8 cellular contexts compared by ENCODE assay signal in genomic region chr12:71440393-71441349, GRCh38. TPM values are rescaled to one million over a fixed set of nuclear protein-coding genes. Genes with fewer than 3 reads are reported as not detected.
DNase-seq lines count a peak whose midpoint lies in the region; ATAC-seq and TF ChIP-seq lines count a peak whose summit lies in the region.

No MANE protein-coding gene starts in this region.

- TF ChIP-seq POLR2A in heart left ventricle (IDR thresholded peaks at IDR 0.05) (no peak), stomach (IDR thresholded peaks at IDR 0.05) (no peak)

- peaks cover 0 to 15% (median 5%) of the 10 kb centered on the region in 12 donors for H3K9me3 ChIP-seq in heart left ventricle
- peaks cover 14% of the 10 kb centered on the region for H3K9me3 ChIP-seq in adipocyte (ENCODE audit: control insufficient read depth, low read length)
- H3K9me3 ChIP-seq in stomach = peaks cover 9 to 17% (median 15%) of the 10 kb centered on the region in 4 donors

- H3K27ac ChIP-seq in heart left ventricle = no peak overlapping the region
- no peak overlapping the region for H3K27ac ChIP-seq in stomach

- 2 to 6% (median 4%) methylated on average over 36 to 44 of the region's 44 CpGs for WGBS in heart left ventricle, 4 donors
- 1 to 3% (median 1%) methylated on average over 30 to 44 of the region's 44 CpGs for WGBS in stomach, 5 donors

- H3K27me3 ChIP-seq in heart left ventricle = peaks cover 5 to 79% (median 43%) of the 10 kb centered on the region in 9 donors
- peaks cover 39% of the 10 kb centered on the region for H3K27me3 ChIP-seq in adipocyte (replicated peaks; ENCODE audit: control insufficient read depth, insufficient read depth, low read length)
- peaks cover 0 to 69% (median 27%) of the 10 kb centered on the region in 3 donors for H3K27me3 ChIP-seq in stomach

- ATAC-seq in heart left ventricle (no peak), Right ventricle myocardium inferior (no peak), HG03457 (IDR thresholded peaks at IDR 0.05; ENCODE audit: unreplicated experiment) (peak; percentile 82), GM19455 (IDR thresholded peaks at IDR 0.05; ENCODE audit: unreplicated experiment) (no peak)

- peak overlapping the region; percentile 1 to 57 (median 46) for H3K4me3 ChIP-seq in heart left ventricle
- H3K4me3 ChIP-seq in adipocyte (ENCODE audit: low read length) = peak overlapping the region; percentile 72
- H3K4me3 ChIP-seq in stomach = peak overlapping the region; percentile 46 to 68 (median 51)

- intact Hi-C loops in heart left ventricle (cut with DNase I) (no loop called here), Right ventricle myocardium inferior (cut with DNase I) (no loop called here), stomach (cut with DNase I; ENCODE audit: low total_unique reads) (no loop called here)

- TF ChIP-seq EP300 in stomach (IDR thresholded peaks at IDR 0.05) = no peak

- TF ChIP-seq CTCF in heart left ventricle (IDR thresholded peaks at IDR 0.05) = no peak
- no peak for TF ChIP-seq CTCF in stomach (IDR thresholded peaks at IDR 0.05)

- DNase-seq in heart left ventricle (no peak), Right ventricle myocardium inferior (ENCODE audit: missing footprints) (no peak), adipocyte (ENCODE audit: low read depth) (peak; percentile 39), left kidney (ENCODE audit: low read depth, low spot score) (peak; percentile 61), stomach (peak; percentile 62), hippocampal formation (lab: John Stamatoyannopoulos, UW) (no peak)

- H3K36me3 ChIP-seq in heart left ventricle (no peaks in the 10 kb centered on the region), adipocyte (ENCODE audit: control insufficient read depth, insufficient read depth, low read length, severe bottlenecking) (no peaks in the 10 kb centered on the region), stomach (no peaks in the 10 kb centered on the region)

- H3K4me1 ChIP-seq in heart left ventricle (peaks cover 0 to 23% (median 9%) of the 10 kb centered on the region in 12 donors), adipocyte (ENCODE audit: control insufficient read depth, insufficient read depth, low read length) (peaks cover 18% of the 10 kb centered on the region), stomach (peaks cover 25 to 31% (median 29%) of the 10 kb centered on the region in 4 donors)

- peak overlapping the region; percentile 67 for H3K9ac ChIP-seq in adipocyte (ENCODE audit: low read length)

RNA-seq across cellular contexts. Expression of gene LGR5, which starts 1.1 kb away (rescaled TPM):
- total RNA-seq in heart left ventricle (under 1 TPM in 3 of 9 donors, not detected in 6; 0.12 to 0.20 (median 0.15) TPM), Right ventricle myocardium inferior (not detected), stomach (10 to 100 TPM in 1 of 5 donors, 1 to 10 TPM in 1, under 1 TPM in 1, not detected in 2; 0.58 to 16.0 (median 6.1) TPM)
- polyA plus RNA-seq in heart left ventricle (under 1 TPM in 1 of 2 donors, not detected in 1; 0.03 TPM), stomach (1 to 10 TPM in 1 of 3 donors, under 1 TPM in 1, not detected in 1; 0.06 to 1.2 TPM)

Comparison
In these comparisons a context has a peak if more than half of its experiments do, and no peak if none do; other contexts are left out.
1. DNase-seq: peak in adipocyte (single experiment), left kidney (single experiment) and stomach (single experiment); none in heart left ventricle (0 of 5), Right ventricle myocardium inferior (single experiment) and hippocampal formation (0 of 2).
2. Peak in every context shown above with its lines, with median percentiles within 50 percentile points of each other: H3K4me3 ChIP-seq.